Comparison of ENCODE assay signal across 14 cellular contexts in genomic region chr11:102469196-102469821, GRCh38. TPM values are rescaled to one million over a fixed set of nuclear protein-coding genes. Genes with fewer than 3 reads are reported as not detected.
A peak's percentile ranks its signal among the peaks of the same experiment; 100 is the strongest.
DNase-seq lines count a peak whose midpoint lies in the region; ATAC-seq and TF ChIP-seq lines count a peak whose summit lies in the region.
"Had no signal": no experiment of that assay in that cellular context is flagged by ENCODE, and none has a peak within 500 bp of the region (broad histone marks: within the 10 kb centered on the region; RNA-seq: fewer than 3 reads in every experiment).

No MANE protein-coding gene starts in this region.

- H4K91ac ChIP-seq in IMR-90 (ENCODE audit: insufficient read depth, low read depth, low read length) = 0 out of 2 replicates have a peak overlapping the region, but pooled peaks have one; percentile 23

- H3K27ac Mint-ChIP-seq in naive thymus-derived CD8-positive, alpha-beta T cell = peak overlapping the region in 4 of 10 donors; percentile 1 to 90 (median 74)
- H3K27ac Mint-ChIP-seq: effector memory CD8-positive, alpha-beta T cell had no signal

- BruUV-seq in IMR-90 (replicated peaks; lab: Mats Ljungman, UMichigan) = no TSS peak

- H3K4me2 ChIP-seq in IMR-90 (ENCODE audit: low read depth, low read length) = peak overlapping the region; percentile 60; the same call in 1 of the 2 replicates

- H3K4ac ChIP-seq in IMR-90 (ENCODE audit: low read depth, low read length) = peak overlapping the region; percentile 4; the same call in 1 of the 2 replicates

- peak overlapping the region; percentile 7; the same call in 1 of the 2 replicates for H2BK120ac ChIP-seq in IMR-90 (ENCODE audit: low read depth, low read length)

- no peak overlapping the region for H2AK9ac ChIP-seq in IMR-90 (replicated peaks; ENCODE audit: low read depth, low read length, poor library complexity)

- H2AFZ ChIP-seq in IMR-90 (replicated peaks; ENCODE audit: low read length, poor library complexity) = no peak overlapping the region

- 90% methylated on average over 5 of the region's 8 CpGs; no CpG with 5 or more reads in 1 of the 2 experiments for WGBS in IMR-90 (ENCODE audit: extremely low coverage in 2 of 2, insufficient read length in 1 of 2), 2 experiments

- no peaks in the 10 kb centered on the region for H3K79me1 ChIP-seq in IMR-90 (ENCODE audit: low read depth in 1 of 2, low read length in 2 of 2)

- H3K9me1 ChIP-seq in IMR-90 (ENCODE audit: insufficient read depth, low read length) = peaks cover 14% of the 10 kb centered on the region; the same call in 1 of the 2 replicates

- peak; percentile 68 for ATAC-seq in IMR-90 (ENCODE audit: low read depth)
- no peak for ATAC-seq in naive thymus-derived CD8-positive, alpha-beta T cell
- ATAC-seq: activated T-cell treated with anti-CD3 and anti-CD28 coated beads, Interleukin-2, amount 50 U/mL, for 4 hours; right cardiac atrium had no signal

- no peaks in the 10 kb centered on the region for H3K27me3 Mint-ChIP-seq in naive thymus-derived CD8-positive, alpha-beta T cell
- H3K27me3 Mint-ChIP-seq: effector memory CD8-positive, alpha-beta T cell had no signal

- H3K23ac ChIP-seq in IMR-90 (ENCODE audit: low read depth, low read length) = no peak overlapping the region

- TF ChIP-seq RAD21 in IMR-90 (IDR thresholded peaks at IDR 0.05; ENCODE audit: low read length) = no peak

- intact Hi-C loops in IMR-90 (cut with micrococcal nuclease) = no loop called here
- intact Hi-C loops in breast epithelium (cut with DNase I; ENCODE audit: low total_unique reads) = no loop called here

- H3K27me3 ChIP-seq in IMR-90 (ENCODE audit: control insufficient read depth, insufficient read depth, low read length) (no peaks in the 10 kb centered on the region), breast epithelium (no peaks in the 10 kb centered on the region)

- TF ChIP-seq CTCF in IMR-90 (conservative IDR thresholded peaks at IDR 0.05; ENCODE audit: low read depth, low read length) (no peak), breast epithelium (IDR thresholded peaks at IDR 0.05) (no peak)

- 0 out of 2 replicates have a peak overlapping the region, but pooled peaks have one; percentile 8 for H2AK5ac ChIP-seq in IMR-90 (ENCODE audit: low read depth, low read length)

- POLR2A ChIA-PET in IMR-90 (lab: Charles Lee; ENCODE audit: unreplicated experiment) = no interaction called here
- POLR2A ChIA-PET in naive thymus-derived CD8-positive, alpha-beta T cell (lab: Charles Lee) = interaction anchor here (0.6 kb wide), 1 partner anchor 21 kb away, joined by 3 read pairs; no protein-coding TSS in a partner anchor

- H3K4me1 ChIP-seq in IMR-90 (ENCODE audit: control insufficient read depth, insufficient read depth, low read length) = peaks cover 12% of the 10 kb centered on the region
- peaks cover 0 to 8% of the 10 kb centered on the region in 2 donors for H3K4me1 ChIP-seq in breast epithelium

- CTCF ChIA-PET in IMR-90 (lab: Yijun Ruan, JAX) = no interaction called here

- in situ Hi-C loops in IMR-90 (cut with MboI; ENCODE audit: low sequenced_read_pairs) = no loop called here

- dilution Hi-C loops in IMR-90 (cut with HindIII; ENCODE audit: low sequenced_read_pairs, unreplicated experiment) = no loop called here

- peaks cover 47 to 98% (median 96%) of the 10 kb centered on the region in 4 donors for H3K4me1 Mint-ChIP-seq in naive thymus-derived CD8-positive, alpha-beta T cell

- peak overlapping the region; percentile 36; the same call in 1 of the 2 replicates for H3K27ac ChIP-seq in IMR-90 (ENCODE audit: insufficient read depth, low read length)
- H3K27ac ChIP-seq in breast epithelium = peak overlapping the region; percentile 54 to 56

- H3K4me3 Mint-ChIP-seq in naive thymus-derived CD8-positive, alpha-beta T cell = peak overlapping the region in 6 of 10 donors; percentile 13 to 80 (median 74)
- H3K4me3 Mint-ChIP-seq: activated T-cell treated with anti-CD3 and anti-CD28 coated beads, Interleukin-2, amount 50 U/mL, for 4 hours had no signal

- peak overlapping the region; percentile 57; the same call in 1 of the 3 replicates for H2BK15ac ChIP-seq in IMR-90 (ENCODE audit: low read depth, low read length)

- H3K18ac ChIP-seq in IMR-90 (ENCODE audit: low read depth, low read length) = peak overlapping the region; percentile 46

- H3K9me3 Mint-ChIP-seq in naive thymus-derived CD8-positive, alpha-beta T cell = no peaks in the 10 kb centered on the region
- H3K9me3 Mint-ChIP-seq: activated T-cell treated with anti-CD3 and anti-CD28 coated beads, Interleukin-2, amount 50 U/mL, for 4 hours; effector memory CD8-positive, alpha-beta T cell had no signal

- H4K20me1 ChIP-seq in IMR-90 (ENCODE audit: insufficient read depth, low read length) = no peaks in the 10 kb centered on the region

- H2BK5ac ChIP-seq in IMR-90 (ENCODE audit: low read depth, low read length, poor library complexity, severe bottlenecking) = peak overlapping the region; percentile 49

- no peak for TF ChIP-seq POLR2A in IMR-90 (IDR thresholded peaks at IDR 0.05; ENCODE audit: low read depth, low read length)
- no peak for TF ChIP-seq POLR2A in breast epithelium (IDR thresholded peaks at IDR 0.05)

- DNase-seq in AG20443 (ENCODE audit: low spot score) = peak; percentile 40
- DNase-seq in IMR-90 = peak; percentile 62
- DNase-seq in breast epithelium (ENCODE audit: low spot score in 2 of 2) = peak in 1 of 2 donors; percentile 37
- DNase-seq in naive thymus-derived CD8-positive, alpha-beta T cell = no peak
- no peak for DNase-seq in DMS114 treated with DMSO at 0.1 percent for 48 hours (lab: John Stamatoyannopoulos, UW; ENCODE audit: unreplicated experiment)
- no peak for DNase-seq in activated CD4-positive, CD25-positive, alpha-beta regulatory T cell treated with anti-CD3 and anti-CD28 coated beads, Interleukin-2, amount 50 U/mL, for 72 hours
- DNase-seq in C1 segment of cervical spinal cord (lab: John Stamatoyannopoulos, UW) = no peak
- DNase-seq in NCI-H446 (lab: John Stamatoyannopoulos, UW) = no peak
- DNase-seq: activated T-cell treated with anti-CD3 and anti-CD28 coated beads, Interleukin-2, amount 50 U/mL, for 4 hours; DMS 273 treated with DMSO at 0.1 percent for 48 hours; effector memory CD8-positive, alpha-beta T cell; H7; NCI-H2029; right cardiac atrium had no signal

- H4K5ac ChIP-seq in IMR-90 (ENCODE audit: low read depth, low read length) = peak overlapping the region; percentile 71

- H3K9me3 ChIP-seq in IMR-90 (ENCODE audit: control insufficient read depth, insufficient read depth, low read length) = no peaks in the 10 kb centered on the region
- H3K9me3 ChIP-seq in breast epithelium = no peaks in the 10 kb centered on the region

- H3K56ac ChIP-seq in IMR-90 (ENCODE audit: extremely low read depth, insufficient read depth, low read length) = no peak overlapping the region

- H2BK20ac ChIP-seq in IMR-90 (ENCODE audit: low read depth, low read length) = no peak overlapping the region

- no peaks in the 10 kb centered on the region for H3K36me3 Mint-ChIP-seq in naive thymus-derived CD8-positive, alpha-beta T cell

- no peaks in the 10 kb centered on the region for H3K36me3 ChIP-seq in IMR-90 (ENCODE audit: control insufficient read depth, insufficient read depth, low read length)
- H3K36me3 ChIP-seq in breast epithelium = no peaks in the 10 kb centered on the region

- no peak overlapping the region for H3K9ac ChIP-seq in IMR-90 (ENCODE audit: low read depth, low read length)

- no peak overlapping the region; a peak in 2 of 4 replicates for H4K8ac ChIP-seq in IMR-90 (ENCODE audit: low read depth in 2 of 2, low read length in 2 of 2)

- H3K14ac ChIP-seq in IMR-90 (replicated peaks; ENCODE audit: low read depth, low read length) = 0 out of 2 replicates have a peak overlapping the region, but pooled peaks have one; percentile 13

- H3K4me3 ChIP-seq in IMR-90 (ENCODE audit: insufficient read depth, low read depth, low read length) = no peak overlapping the region
- no peak overlapping the region for H3K4me3 ChIP-seq in breast epithelium

TF ChIP-seq in IMR-90, 13 proteins besides CTCF, POLR2A, EP300 and RAD21:
- TF ChIP-seq FOS (IDR thresholded peaks at IDR 0.05; ENCODE audit: low read depth, low read length) (0 out of 2 replicates have a peak, but pooled peaks have one; percentile 22), BHLHE40 (IDR thresholded peaks at IDR 0.05; ENCODE audit: low read depth, low read length) (no peak)
TF ChIP-seq in IMR-90: peak in this region for 1.

RNA-seq across cellular contexts. Expression of gene TMEM123, which starts 16.7 kb away (rescaled TPM):
- 127 and 138 TPM in 2 replicates for total RNA-seq in IMR-90 (2012; rRNA removed)
- polyA plus RNA-seq in IMR-90 (2012; rRNA removed) = 96.9 and 191 TPM in 2 replicates
- polyA plus RNA-seq in IMR-90 (2012; cell fraction: cytosol; rRNA removed) = 27.3 and 34.3 TPM in 2 replicates
- polyA plus RNA-seq in IMR-90 (2012; cell fraction: nucleus; rRNA removed; ENCODE audit: low replicate concordance) = 5.9 and 19.4 TPM in 2 replicates
- 100 to 1,000 TPM in 2 of 3 donors, 10 to 100 TPM in 1; 74.6 to 307 (median 167) TPM for total RNA-seq in breast epithelium
- total RNA-seq in naive thymus-derived CD8-positive, alpha-beta T cell = 100 to 1,000 TPM; 484 to 533 TPM
- 100 to 1,000 TPM; 746 to 988 (median 748) TPM for polyA plus RNA-seq in naive thymus-derived CD8-positive, alpha-beta T cell

Comparison
In these comparisons a context has a peak if more than half of its experiments do, and no peak if none do; other contexts are left out.
1. DNase-seq: peak in AG20443 (single experiment) and IMR-90 (single experiment); none in naive thymus-derived CD8-positive, alpha-beta T cell (0 of 10), DMS114 treated with DMSO at 0.1 percent for 48 hours (single experiment), activated CD4-positive, CD25-positive, alpha-beta regulatory T cell treated with anti-CD3 and anti-CD28 coated beads, Interleukin-2, amount 50 U/mL, for 72 hours (single experiment), C1 segment of cervical spinal cord (0 of 14) and NCI-H446 (0 of 2).